Comparison of ENCODE assay signal across 8 cellular contexts in genomic region chr13:111474136-111475002, GRCh38.
DNase-seq lines count a peak whose midpoint lies in the region; ATAC-seq and TF ChIP-seq lines count a peak whose summit lies in the region.

No MANE protein-coding gene starts in this region.

- H3K4me3 ChIP-seq in PC-9 = no peak overlapping the region
- H3K4me3 ChIP-seq in epithelial cell of proximal tubule (ENCODE audit: low read depth, low read length) = no peak overlapping the region

- BruUV-seq in PC-9 (replicated peaks; lab: Mats Ljungman, UMichigan) = no TSS peak

- 0 out of 2 replicates have a peak, but pooled peaks cover 5% of the 10 kb centered on the region for H4K20me1 ChIP-seq in PC-9 (ENCODE audit: insufficient read depth)

- TF ChIP-seq CTCF in PC-9 (conservative IDR thresholded peaks at IDR 0.05) (peak; percentile 81), epithelial cell of proximal tubule (conservative IDR thresholded peaks at IDR 0.05; ENCODE audit: low read depth, low read length) (peak; percentile 65)

- POLR2A ChIA-PET in PC-9 (lab: Charles Lee; ENCODE audit: unreplicated experiment) = no interaction called here

- H3K79me2 ChIP-seq in PC-9 (ENCODE audit: low read depth) = no peaks in the 10 kb centered on the region

- intact Hi-C loops in PC-9 (cut with micrococcal nuclease; ENCODE audit: unreplicated experiment) = loop anchor here (1.0 to 5.0 kb wide), 2 partner anchors 970 to 1133 kb away; no protein-coding TSS in a partner anchor

- ATAC-seq in GM18870 (IDR thresholded peaks at IDR 0.05; ENCODE audit: unreplicated experiment) = no peak
- no peak for ATAC-seq in HG02610 (IDR thresholded peaks at IDR 0.05; ENCODE audit: unreplicated experiment)

- no peaks in the 10 kb centered on the region for H3K9me3 ChIP-seq in PC-9 (ENCODE audit: insufficient read depth, low read depth)

- H3F3A ChIP-seq in PC-9 (ENCODE audit: insufficient read depth, low read depth) = no peaks in the 10 kb centered on the region

- DNase-seq in DMS153 treated with DMSO at 0.1 percent for 48 hours (lab: John Stamatoyannopoulos, UW; ENCODE audit: unreplicated experiment) = peak; percentile 71
- DNase-seq in KBM-7 = peak; percentile 62
- peak; percentile 7 to 53 for DNase-seq in PC-9
- peak; percentile 6 for DNase-seq in epithelial cell of proximal tubule (ENCODE audit: low read depth)
- peak; percentile 48 for DNase-seq in middle frontal gyrus (ENCODE audit: extremely low spot score, low spot score)
- no peak for DNase-seq in stimulated activated CD8-positive, alpha-beta memory T cell treated with anti-CD3 and anti-CD28 coated beads, Interleukin-4, amount 100 ng/mL, for 48 hours

- no peak overlapping the region for H3K4me2 ChIP-seq in PC-9

- no peaks in the 10 kb centered on the region for H3K36me3 ChIP-seq in PC-9 (ENCODE audit: low read depth)

- H3K27me3 ChIP-seq in PC-9 (ENCODE audit: insufficient read depth, low read depth) = peaks cover 87% of the 10 kb centered on the region

- CTCF ChIA-PET in PC-9 (lab: Charles Lee) = interaction anchor here (0.6 to 1.2 kb wide), 3 partner anchors 967 to 1458 kb away, joined by 3 read pairs; no protein-coding TSS in a partner anchor

- in situ Hi-C loops in KBM-7 (cut with MboI; ENCODE audit: low pct_unique_long_range_greater_than_20kb, low sequenced_read_pairs) = no loop called here

- no peaks in the 10 kb centered on the region for H3K4me1 ChIP-seq in PC-9 (replicated peaks; ENCODE audit: insufficient read depth)

- no peaks in the 10 kb centered on the region for H3K9me2 ChIP-seq in PC-9 (ENCODE audit: insufficient read depth)

- no peak overlapping the region for H2AFZ ChIP-seq in PC-9

- no peak overlapping the region for H3K27ac ChIP-seq in PC-9
